Comparison of ENCODE assay signal across 1 cellular context in genomic region chr18:78293516-78293915, GRCh38.
TF ChIP-seq lines count a peak whose summit lies in the region.

No MANE protein-coding gene starts in this region.

TF ChIP-seq in HEK293, 187 proteins besides CTCF, POLR2A, EP300 and RAD21 (continued from another document):
- TF ChIP-seq ZNF704 (tag by site-specific recombination; IDR thresholded peaks at IDR 0.05) (no peak), ZEB2 (tag by site-specific recombination; IDR thresholded peaks at IDR 0.05) (no peak), ELK4 (IDR thresholded peaks at IDR 0.05; ENCODE audit: borderline replicate concordance, low read depth, low read length) (no peak)
